In the genomic region with DNA sequence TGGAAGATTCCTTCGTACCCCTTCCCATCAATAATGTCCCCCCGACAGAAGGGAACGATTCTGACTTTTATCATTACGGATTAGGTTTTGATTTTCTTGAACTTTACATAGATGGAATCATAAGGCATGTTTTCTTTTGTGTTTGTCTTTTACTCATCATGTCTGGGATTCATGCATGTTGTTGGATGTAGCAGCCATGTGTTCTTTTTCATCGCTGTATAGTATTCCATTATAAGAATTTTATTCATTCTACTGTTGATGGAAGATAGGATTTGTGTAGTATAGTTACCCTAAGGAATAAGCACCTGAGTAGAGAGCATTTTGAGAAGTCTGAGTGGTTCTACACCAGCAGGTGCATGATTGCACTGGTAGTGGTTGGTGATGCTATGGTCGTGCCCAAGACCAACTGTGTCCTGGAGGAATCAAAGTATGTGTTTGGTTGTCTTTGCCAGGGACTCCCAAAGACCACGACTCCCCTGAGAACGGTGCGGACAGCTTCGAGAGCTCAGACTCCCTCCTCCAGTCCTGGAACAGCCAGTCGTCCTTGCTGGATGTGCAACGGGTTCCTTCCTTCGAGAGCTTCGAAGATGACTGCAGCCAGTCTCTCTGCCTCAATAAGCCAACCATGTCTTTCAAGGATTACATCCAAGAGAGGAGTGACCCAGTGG, we compare ENCODE assay signal across 1 cellular context.
TF ChIP-seq lines count a peak whose summit lies in the region.

No MANE protein-coding gene starts in this region.

TF ChIP-seq in H1, 55 proteins besides CTCF, POLR2A, EP300 and RAD21:
- 0 out of 2 replicates have a peak, but pooled peaks have one; percentile 27 for TF ChIP-seq KDM1A (IDR thresholded peaks at IDR 0.05; ENCODE audit: borderline replicate concordance, low read length)
- no peak for TF ChIP-seq BACH1 (IDR thresholded peaks at IDR 0.05; ENCODE audit: low read length)
- TF ChIP-seq CBX8 (IDR thresholded peaks at IDR 0.05; ENCODE audit: borderline replicate concordance, low read depth, low read length), result no peak
- TF ChIP-seq SIN3A (conservative IDR thresholded peaks at IDR 0.05 in 1 of 2, IDR thresholded peaks at IDR 0.05 in 1 of 2; ENCODE audit: low read depth in 1 of 2, low read length in 2 of 2), result no peak
